In genomic region chr18:46711444-46711863, GRCh38 we compare ENCODE assay signal across 1 cellular context.
TF ChIP-seq lines count a peak whose summit lies in the region.

No MANE protein-coding gene starts in this region.

TF ChIP-seq in GM23338, 12 proteins besides CTCF, POLR2A, EP300 and RAD21 (continued from another document):
- TF ChIP-seq ZNF462 (CRISPR knock-in tag; IDR thresholded peaks at IDR 0.05) (no peak), EZH2phosphoT487 (IDR thresholded peaks at IDR 0.05; ENCODE audit: unreplicated experiment) (no peak), POLR2AphosphoS5 (IDR thresholded peaks at IDR 0.05; ENCODE audit: low read depth) (no peak)
